In genomic region chr9:131046581-131047202, GRCh38 we compare ENCODE assay signal across 9 cellular contexts. TPM values are rescaled to one million over a fixed set of nuclear protein-coding genes. Genes with fewer than 3 reads are reported as not detected.
DNase-seq lines count a peak whose midpoint lies in the region; ATAC-seq, FAIRE-seq and TF ChIP-seq lines count a peak whose summit lies in the region.
"Had no signal": no experiment of that assay in that cellular context is flagged by ENCODE, and none has a peak within 500 bp of the region (broad histone marks: within the 10 kb centered on the region; RNA-seq: fewer than 3 reads in every experiment).

No MANE protein-coding gene starts in this region.

- TF ChIP-seq POLR2A in GM12878 (IDR thresholded peaks at IDR 0.05; ENCODE audit: low read depth, low read length): no peak

- no peak overlapping the region for H3K27ac ChIP-seq in GM12878 (ENCODE audit: control insufficient read depth, insufficient read depth)
- H3K27ac ChIP-seq: skin epidermis had no signal

- peaks cover 13% of the 10 kb centered on the region for H3K4me1 ChIP-seq in GM12878 (ENCODE audit: control insufficient read depth, insufficient read depth, low read length)

- in situ Hi-C loops in GM12878 (cut with MboI): loop anchor here (5.0 kb wide), 1 partner anchor 339 kb away; no protein-coding TSS in a partner anchor

- 12% methylated on average over 34 of the region's 35 CpGs for WGBS in GM12878 (ENCODE audit: insufficient coverage, insufficient replicate concordance, low lambda C conversion rate, missing lambda C conversion rate)

- intact Hi-C loops in GM12878 (cut with micrococcal nuclease; ENCODE audit: unreplicated experiment): loop anchor here (1.0 to 10.0 kb wide), 4 partner anchors 112 to 344 kb away; partner anchors contain the start of gene FIBCD1

- CTCF ChIA-PET in GM12878 (lab: Yijun Ruan, JAX): interaction anchor here (0.6 to 3.6 kb wide), 37 partner anchors 9 to 1336 kb away, joined by 3 to 39 read pairs (median 4); no protein-coding TSS in a partner anchor

- TF ChIP-seq RAD21 in GM12878 (IDR thresholded peaks at IDR 0.05; ENCODE audit: insufficient read depth, low read depth, low read length): peak; percentile 94

- peak; percentile 54 for DNase-seq in activated gamma-delta T cell treated with Interleukin-2 at 50 U/mL for 16 hours
- no peak for DNase-seq in activated gamma-delta T cell (lab: John Stamatoyannopoulos, UW)
- DNase-seq in NCI-H128 (lab: John Stamatoyannopoulos, UW; ENCODE audit: unreplicated experiment): peak; percentile 53
- DNase-seq in UCSD-AML1 (lab: John Stamatoyannopoulos, UW; ENCODE audit: unreplicated experiment): peak; percentile 80
- DNase-seq in GM12878 (ENCODE audit: low read depth, low spot score): no peak
- DNase-seq in iPS-NIHi11 (ENCODE audit: low spot score): peak; percentile 89
- DNase-seq in stimulated activated CD4-positive, alpha-beta T cell treated with anti-CD3 and anti-CD28 coated beads, Interleukin-12 subunit alpha, Interleukin-12 subunit beta, amount 100 ng/mL, for 48 hours (ENCODE audit: low read depth in 2 of 3, low spot score in 1 of 3): peak; percentile 48 to 72 (median 68)
- no peak for DNase-seq in cortex of kidney (lab: John Stamatoyannopoulos, UW)

- POLR2A ChIA-PET in GM12878 (lab: Charles Lee): interaction anchor here (0.6 to 1.2 kb wide), 2 partner anchors 45 to 340 kb away, joined by 3 to 6 read pairs; no protein-coding TSS in a partner anchor

- H3K4me2 ChIP-seq in GM12878 (ENCODE audit: control insufficient read depth, insufficient read depth): peak overlapping the region; percentile 33; the same call in 1 of the 2 replicates

- no peaks in the 10 kb centered on the region for H3K36me3 ChIP-seq in GM12878 (ENCODE audit: control insufficient read depth in 2 of 2, insufficient read depth in 2 of 2, low read length in 1 of 2)

- peak; percentile 92 to 95 (median 92) for TF ChIP-seq CTCF in GM12878 (IDR thresholded peaks at IDR 0.05 in 2 of 3, conservative IDR thresholded peaks at IDR 0.05 in 1 of 3; ENCODE audit: control insufficient read depth in 2 of 3, extremely low read depth in 1 of 3, insufficient read depth in 1 of 3, low read depth in 3 of 3, low read length in 3 of 3)

- no peak overlapping the region for H3K4me3 ChIP-seq in GM12878
- H3K4me3 ChIP-seq: skin epidermis had no signal

- no peak for FAIRE-seq in GM12878 (lab: Jason Lieb, UNC)

- SMC1A ChIA-PET in GM12878 (lab: Charles Lee; ENCODE audit: uncharacterized antibody, unreplicated experiment): interaction anchor here (0.8 to 2.3 kb wide), 10 partner anchors 9 to 587 kb away, joined by 3 to 20 read pairs (median 4); no protein-coding TSS in a partner anchor

- no peaks in the 10 kb centered on the region for H3K9me3 ChIP-seq in GM12878 (replicated peaks; ENCODE audit: control insufficient read depth, insufficient read depth, low read length)

- H3K27me3 ChIP-seq in GM12878 (replicated peaks in 1 of 2; ENCODE audit: control insufficient read depth in 2 of 2, insufficient read depth in 2 of 2, low read length in 1 of 2): no peaks in the 10 kb centered on the region

- RAD21 ChIA-PET in GM12878 (lab: Charles Lee; ENCODE audit: unreplicated experiment): interaction anchor here (0.6 to 2.3 kb wide), 10 partner anchors 11 to 472 kb away, joined by 3 to 29 read pairs (median 6); no protein-coding TSS in a partner anchor

- no peak for TF ChIP-seq EP300 in GM12878 (IDR thresholded peaks at IDR 0.05; ENCODE audit: borderline replicate concordance in 1 of 2, control insufficient read depth in 1 of 2, low read depth in 2 of 2, low read length in 2 of 2)

- peak; percentile 96 for ATAC-seq in GM12878

- no peak overlapping the region for H3K9ac ChIP-seq in GM12878 (ENCODE audit: control insufficient read depth, insufficient read depth, low read length)

- no peaks in the 10 kb centered on the region for H3K79me2 ChIP-seq in GM12878 (ENCODE audit: control insufficient read depth, insufficient read depth, low read length)

- peak overlapping the region; percentile 11; the same call in 1 of the 2 replicates for H2AFZ ChIP-seq in GM12878 (ENCODE audit: control insufficient read depth, low read depth, low read length)

- no TSS peak for BruUV-seq in GM12878 (replicated peaks; lab: Mats Ljungman, UMichigan)

- no peaks in the 10 kb centered on the region for H4K20me1 ChIP-seq in GM12878 (ENCODE audit: control insufficient read depth, insufficient read depth)

TF ChIP-seq in GM12878, 131 proteins besides CTCF, POLR2A, EP300 and RAD21 (continues in another document):
- TF ChIP-seq ZBTB40 (IDR thresholded peaks at IDR 0.05; ENCODE audit: borderline replicate concordance) (no peak), IKZF1 (conservative IDR thresholded peaks at IDR 0.05) (0 out of 2 replicates have a peak, but pooled peaks have one; percentile 20), ELK1 (IDR thresholded peaks at IDR 0.05; ENCODE audit: low read depth, low read length) (no peak)

RNA-seq across cellular contexts. Expression of gene LAMC3, which starts 37.7 kb away (rescaled TPM):
- total RNA-seq in GM12878 (2013; cell fraction: nucleolus; rRNA removed): not detected in 2 replicates
- total RNA-seq in GM12878 (2014; rRNA removed) (under 0.01 TPM in 1 of 2 replicates, not detected in the other), GM12878 (2014; rRNA removed; fragmentation: Illumina TruSeq; extraction: Trizol) (not detected in 2 replicates), GM12878 (2021) (0.08 TPM in 1 of 2 replicates, not detected in the other)
- polyA plus RNA-seq in GM12878 (2011; ENCODE audit: low read depth): not detected
- polyA plus RNA-seq in GM12878 (2011; rRNA removed) (not detected in 2 replicates), GM12878 (2014; fragmentation: Illumina TruSeq; extraction: Trizol) (not detected in 2 replicates), GM12878 (2014; fragmentation: Nextera tagmentation; extraction: Ambion mirVana) (not detected), GM12878 (2014; rRNA removed) (not detected in 2 replicates), GM12878 (2016; fragmentation: Nextera tagmentation; extraction: Ambion mirVana) (not detected)
- polyA plus RNA-seq in GM12878 (2011; cell fraction: cytosol; rRNA removed): 0.02 TPM in 1 of 2 replicates, not detected in the other
- polyA plus RNA-seq in GM12878 (2011; cell fraction: nucleus; rRNA removed): 0.03 TPM in 1 of 2 replicates, not detected in the other
- polyA plus RNA-seq in GM12878 (2012): not detected in 2 replicates
- polyA minus RNA-seq in GM12878 (2011; rRNA and poly(A)+ RNA removed): not detected in 2 replicates
- polyA minus RNA-seq in GM12878 (2011; cell fraction: cytosol; rRNA and poly(A)+ RNA removed): not detected in 2 replicates
- polyA minus RNA-seq in GM12878 (2011; cell fraction: nucleus; rRNA and poly(A)+ RNA removed): not detected in 2 replicates

RNA-seq across cellular contexts. Expression of gene AIF1L, which starts 49.6 kb away (rescaled TPM):
- not detected in 2 replicates for total RNA-seq in GM12878 (2013; cell fraction: nucleolus; rRNA removed)
- not detected in 2 replicates for total RNA-seq in GM12878 (2014; rRNA removed)
- not detected in 2 replicates for total RNA-seq in GM12878 (2014; rRNA removed; fragmentation: Illumina TruSeq; extraction: Trizol)
- 0.15 TPM in 1 of 2 replicates, not detected in the other for total RNA-seq in GM12878 (2021)
- polyA plus RNA-seq in GM12878 (2011; ENCODE audit: low read depth): not detected
- 0.07 TPM in 1 of 2 replicates, not detected in the other for polyA plus RNA-seq in GM12878 (2011; rRNA removed)
- not detected in 2 replicates for polyA plus RNA-seq in GM12878 (2011; cell fraction: cytosol; rRNA removed)
- polyA plus RNA-seq in GM12878 (2011; cell fraction: nucleus; rRNA removed): not detected in 2 replicates
- 0.07 TPM in 1 of 2 replicates, not detected in the other for polyA plus RNA-seq in GM12878 (2012)
- not detected in 2 replicates for polyA plus RNA-seq in GM12878 (2014; fragmentation: Illumina TruSeq; extraction: Trizol)
- not detected for polyA plus RNA-seq in GM12878 (2014; fragmentation: Nextera tagmentation; extraction: Ambion mirVana)
- polyA plus RNA-seq in GM12878 (2014; rRNA removed): not detected in 2 replicates
- under 1 TPM in 1 of 2 experiments, not detected in 1; 0.08 TPM for polyA plus RNA-seq in GM12878 (2016; fragmentation: Nextera tagmentation; extraction: Ambion mirVana)
- polyA minus RNA-seq in GM12878 (2011; rRNA and poly(A)+ RNA removed): not detected in 2 replicates
- polyA minus RNA-seq in GM12878 (2011; cell fraction: cytosol; rRNA and poly(A)+ RNA removed): not detected in 2 replicates
- not detected in 2 replicates for polyA minus RNA-seq in GM12878 (2011; cell fraction: nucleus; rRNA and poly(A)+ RNA removed)

Comparison
In these comparisons a context has a peak if more than half of its experiments do, and no peak if none do; other contexts are left out.
1. DNase-seq: peak in activated gamma-delta T cell treated with Interleukin-2 at 50 U/mL for 16 hours (single experiment), NCI-H128 (single experiment), UCSD-AML1 (single experiment), iPS-NIHi11 (single experiment) and stimulated activated CD4-positive, alpha-beta T cell treated with anti-CD3 and anti-CD28 coated beads, Interleukin-12 subunit alpha, Interleukin-12 subunit beta, amount 100 ng/mL, for 48 hours (3 of 3); none in activated gamma-delta T cell (single experiment), GM12878 (single experiment) and cortex of kidney (single experiment).